Comparison of ENCODE assay signal across 8 cellular contexts in genomic region chr19:46788968-46789338, GRCh38. TPM values are rescaled to one million over a fixed set of nuclear protein-coding genes. Genes with fewer than 3 reads are reported as not detected.
A peak's percentile ranks its signal among the peaks of the same experiment; 100 is the strongest.
DNase-seq lines count a peak whose midpoint lies in the region; ATAC-seq, FAIRE-seq and TF ChIP-seq lines count a peak whose summit lies in the region.

No MANE protein-coding gene starts in this region.

- CTCF ChIA-PET in activated CD4-positive, alpha-beta T cell treated with anti-CD3 and anti-CD28 coated beads, Interleukin-2, amount 10 ng/mL, durations not matched to agents 7 days and 5 days (lab: Charles Lee): interaction anchor here (0.6 to 2.2 kb wide), 8 partner anchors 9 to 412 kb away, joined by 3 to 9 read pairs (median 5); no protein-coding TSS in a partner anchor
- CTCF ChIA-PET in endothelial cell of umbilical vein (lab: Charles Lee): interaction anchor here (0.8 to 6.7 kb wide), 6 partner anchors 11 to 52 kb away, joined by 3 to 63 read pairs (median 4); no protein-coding TSS in a partner anchor

- H2AFZ ChIP-seq in SU-DHL-6 (ENCODE audit: low read depth, low read length, severe bottlenecking) (peak overlapping the region; percentile 42), endothelial cell of umbilical vein (ENCODE audit: low read depth, low read length) (peak overlapping the region; percentile 23)

- no peaks in the 10 kb centered on the region for H3K9me1 ChIP-seq in endothelial cell of umbilical vein (replicated peaks; ENCODE audit: control insufficient read depth, extremely low read depth, insufficient read depth, low read length)

- H3K4me1 ChIP-seq in endothelial cell of umbilical vein (ENCODE audit: control insufficient read depth, extremely low read depth, insufficient read depth, low read length): peaks cover 28% of the 10 kb centered on the region

- peak overlapping the region; percentile 97 for H3K4me3 Mint-ChIP-seq in activated CD4-positive, alpha-beta T cell treated with anti-CD3 and anti-CD28 coated beads, Interleukin-2, amount 10 ng/mL, durations not matched to agents 7 days and 5 days
- H3K4me3 Mint-ChIP-seq in stimulated activated effector memory CD8-positive, alpha-beta T cell treated with anti-CD3 and anti-CD28 coated beads, Interleukin-12 subunit alpha, Interleukin-12 subunit beta, amount 100 ng/mL, for 72 hours: peak overlapping the region; percentile 99

- peaks cover 59% of the 10 kb centered on the region for H3K4me1 Mint-ChIP-seq in activated CD4-positive, alpha-beta T cell treated with anti-CD3 and anti-CD28 coated beads, Interleukin-2, amount 10 ng/mL, durations not matched to agents 7 days and 5 days
- peaks cover 48% of the 10 kb centered on the region for H3K4me1 Mint-ChIP-seq in stimulated activated effector memory CD8-positive, alpha-beta T cell treated with anti-CD3 and anti-CD28 coated beads, Interleukin-12 subunit alpha, Interleukin-12 subunit beta, amount 100 ng/mL, for 72 hours

- H3K4me2 ChIP-seq in SU-DHL-6 (ENCODE audit: low read depth, low read length, poor library complexity, severe bottlenecking) (peak overlapping the region; percentile 37), endothelial cell of umbilical vein (ENCODE audit: insufficient read depth, low read length) (no peak overlapping the region)

- FAIRE-seq in endothelial cell of umbilical vein (lab: Jason Lieb, UNC): no peak

- intact Hi-C loops in endothelial cell of umbilical vein (cut with micrococcal nuclease): loop anchor here (1.0 to 5.0 kb wide), 2 partner anchors 61 to 468 kb away; partner anchors contain the start of genes AP2S1 and CCDC9

- H3K27me3 ChIP-seq in SU-DHL-6 (ENCODE audit: low read length): no peaks in the 10 kb centered on the region
- no peaks in the 10 kb centered on the region for H3K27me3 ChIP-seq in endothelial cell of umbilical vein (ENCODE audit: control insufficient read depth in 2 of 2, insufficient read depth in 2 of 2, low read length in 2 of 2)
- H3K27me3 ChIP-seq in H7 (ENCODE audit: control insufficient read depth, insufficient read depth, low read length): peaks cover 3% of the 10 kb centered on the region; the same call in 1 of the 2 replicates

- H3K36me3 ChIP-seq in SU-DHL-6 (ENCODE audit: low read length) (peaks cover 4% of the 10 kb centered on the region; the same call in 1 of the 2 replicates), endothelial cell of umbilical vein (ENCODE audit: control insufficient read depth in 2 of 2, extremely low read depth in 1 of 2, insufficient read depth in 2 of 2, low read length in 2 of 2) (no peaks in the 10 kb centered on the region), H7 (replicated peaks; ENCODE audit: control insufficient read depth, insufficient read depth, low read length) (peaks cover 13% of the 10 kb centered on the region)

- no peaks in the 10 kb centered on the region for H3K9me3 Mint-ChIP-seq in activated CD4-positive, alpha-beta T cell treated with anti-CD3 and anti-CD28 coated beads, Interleukin-2, amount 10 ng/mL, durations not matched to agents 7 days and 5 days
- H3K9me3 Mint-ChIP-seq in stimulated activated effector memory CD8-positive, alpha-beta T cell treated with anti-CD3 and anti-CD28 coated beads, Interleukin-12 subunit alpha, Interleukin-12 subunit beta, amount 100 ng/mL, for 72 hours: no peaks in the 10 kb centered on the region

- no peak for TF ChIP-seq POLR2A in endothelial cell of umbilical vein (IDR thresholded peaks at IDR 0.05; ENCODE audit: low read depth, low read length)

- no peak for DNase-seq in activated CD4-positive, alpha-beta T cell treated with anti-CD3 and anti-CD28 coated beads, Interleukin-2, amount 10 ng/mL, durations not matched to agents 7 days and 5 days
- no peak for DNase-seq in activated CD4-positive, alpha-beta T cell treated with anti-CD3 and anti-CD28 coated beads for 1 hour
- DNase-seq in endothelial cell of umbilical vein (ENCODE audit: low read depth, low spot score) (no peak), H7 (no peak), ACHN (no peak)
- DNase-seq in stimulated activated effector memory CD8-positive, alpha-beta T cell treated with anti-CD3 and anti-CD28 coated beads, Interleukin-12 subunit alpha, Interleukin-12 subunit beta, amount 100 ng/mL, for 72 hours (ENCODE audit: low spot score in 2 of 2): no peak

- no peak for ATAC-seq in stimulated activated effector memory CD8-positive, alpha-beta T cell treated with anti-CD3 and anti-CD28 coated beads, Interleukin-12 subunit alpha, Interleukin-12 subunit beta, amount 100 ng/mL, for 72 hours
- no peak for ATAC-seq in HG03571 (IDR thresholded peaks at IDR 0.05; ENCODE audit: unreplicated experiment)

- H3K27ac ChIP-seq in SU-DHL-6 (ENCODE audit: low read depth, low read length) (no peak overlapping the region), endothelial cell of umbilical vein (ENCODE audit: insufficient read depth, low read depth, low read length) (no peak overlapping the region)

- in situ Hi-C loops in ACHN (cut with HindIII; ENCODE audit: low pct_ligation_motif_present, low pct_unique_long_range_greater_than_20kb, low sequenced_read_pairs): no loop called here

- H3K9ac ChIP-seq in SU-DHL-6 (ENCODE audit: low read length) (no peak overlapping the region), endothelial cell of umbilical vein (replicated peaks; ENCODE audit: extremely low read depth, insufficient read depth, low read length) (no peak overlapping the region)

- no peaks in the 10 kb centered on the region for H3K9me2 ChIP-seq in SU-DHL-6 (replicated peaks; ENCODE audit: insufficient read depth, low read length)

- H3K4me3 ChIP-seq in SU-DHL-6 (ENCODE audit: insufficient read depth, low read length, poor library complexity, severe bottlenecking) (no peak overlapping the region), endothelial cell of umbilical vein (replicated peaks in 1 of 3; ENCODE audit: insufficient read depth in 1 of 3, low read depth in 1 of 3, low read length in 3 of 3) (no peak overlapping the region), H7 (ENCODE audit: insufficient read depth, low read depth, low read length) (no peak overlapping the region)

- no TSS peak for BruUV-seq in endothelial cell of umbilical vein (replicated peaks; lab: Mats Ljungman, UMichigan)

- H4K20me1 ChIP-seq in SU-DHL-6 (ENCODE audit: low read depth, low read length): no peaks in the 10 kb centered on the region; the same call in 1 of the 2 replicates
- H4K20me1 ChIP-seq in endothelial cell of umbilical vein (replicated peaks; ENCODE audit: control insufficient read depth, extremely low read depth, insufficient read depth, low read length): no peaks in the 10 kb centered on the region

- dilution Hi-C loops in endothelial cell of umbilical vein (cut with MboI; ENCODE audit: extremely low pct_ligation_motif_present, low sequenced_read_pairs): no loop called here

- TF ChIP-seq CTCF in SU-DHL-6 (IDR thresholded peaks at IDR 0.05; ENCODE audit: insufficient read depth, low read length, poor library complexity, severe bottlenecking) (no peak), endothelial cell of umbilical vein (IDR thresholded peaks at IDR 0.05; ENCODE audit: extremely low read depth in 1 of 2, insufficient read depth in 1 of 2, low read depth in 1 of 2, low read length in 2 of 2) (no peak)

- H3K79me2 ChIP-seq in SU-DHL-6 (ENCODE audit: insufficient read depth, low read length) (peaks cover 44% of the 10 kb centered on the region), endothelial cell of umbilical vein (ENCODE audit: control insufficient read depth, insufficient read depth, low read length) (peaks cover 44% of the 10 kb centered on the region)

- peaks cover 24% of the 10 kb centered on the region for H3F3A ChIP-seq in SU-DHL-6 (ENCODE audit: insufficient read depth)

- H3K36me3 Mint-ChIP-seq in activated CD4-positive, alpha-beta T cell treated with anti-CD3 and anti-CD28 coated beads, Interleukin-2, amount 10 ng/mL, durations not matched to agents 7 days and 5 days (ENCODE audit: low read depth): peaks cover 21% of the 10 kb centered on the region
- peaks cover 48% of the 10 kb centered on the region for H3K36me3 Mint-ChIP-seq in stimulated activated effector memory CD8-positive, alpha-beta T cell treated with anti-CD3 and anti-CD28 coated beads, Interleukin-12 subunit alpha, Interleukin-12 subunit beta, amount 100 ng/mL, for 72 hours

- no peaks in the 10 kb centered on the region for H3K9me3 ChIP-seq in SU-DHL-6 (ENCODE audit: insufficient read depth, low read length)
- H3K9me3 ChIP-seq in endothelial cell of umbilical vein (replicated peaks; ENCODE audit: control insufficient read depth, insufficient read depth, low read length): no peaks in the 10 kb centered on the region

- H3K27me3 Mint-ChIP-seq in activated CD4-positive, alpha-beta T cell treated with anti-CD3 and anti-CD28 coated beads, Interleukin-2, amount 10 ng/mL, durations not matched to agents 7 days and 5 days: peaks cover 4% of the 10 kb centered on the region

- H3K27ac Mint-ChIP-seq in activated CD4-positive, alpha-beta T cell treated with anti-CD3 and anti-CD28 coated beads, Interleukin-2, amount 10 ng/mL, durations not matched to agents 7 days and 5 days: peak overlapping the region; percentile 92
- H3K27ac Mint-ChIP-seq in stimulated activated effector memory CD8-positive, alpha-beta T cell treated with anti-CD3 and anti-CD28 coated beads, Interleukin-12 subunit alpha, Interleukin-12 subunit beta, amount 100 ng/mL, for 72 hours: peak overlapping the region; percentile 100

- POLR2A ChIA-PET in activated CD4-positive, alpha-beta T cell treated with anti-CD3 and anti-CD28 coated beads, Interleukin-2, amount 10 ng/mL, durations not matched to agents 7 days and 5 days (lab: Charles Lee): interaction anchor here (0.6 to 0.7 kb wide), 2 partner anchors 65 to 926 kb away, joined by 3 to 9 read pairs; no protein-coding TSS in a partner anchor
- POLR2A ChIA-PET in endothelial cell of umbilical vein (lab: Charles Lee): interaction anchor here (0.6 to 2.5 kb wide), 11 partner anchors 7 to 187 kb away, joined by 3 to 24 read pairs (median 4); partner anchors contain the start of genes AP2S1 and DACT3

RNA-seq across cellular contexts. Expression of gene SLC1A5, which starts 0.6 kb away (rescaled TPM):
- total RNA-seq in activated CD4-positive, alpha-beta T cell treated with anti-CD3 and anti-CD28 coated beads, Interleukin-2, amount 10 ng/mL, durations not matched to agents 7 days and 5 days: 100 to 1,000 TPM; 104 to 108 TPM
- total RNA-seq in endothelial cell of umbilical vein: 105 and 114 TPM in 2 replicates
- 114 TPM in 2 replicates for polyA plus RNA-seq in endothelial cell of umbilical vein
- 73.3 and 75.0 TPM in 2 replicates for polyA plus RNA-seq in endothelial cell of umbilical vein (2011; cell fraction: cytosol; rRNA removed)
- 43.7 and 51.1 TPM in 2 replicates for polyA plus RNA-seq in endothelial cell of umbilical vein (2011; cell fraction: nucleus; rRNA removed)
- 86.6 and 87.7 TPM in 2 replicates for polyA plus RNA-seq in endothelial cell of umbilical vein (2012)
- polyA minus RNA-seq in endothelial cell of umbilical vein: 127 and 137 TPM in 2 replicates
- polyA minus RNA-seq in endothelial cell of umbilical vein (2011; cell fraction: cytosol; rRNA and poly(A)+ RNA removed): 98.2 TPM
- polyA minus RNA-seq in endothelial cell of umbilical vein (2011; cell fraction: nucleus; rRNA and poly(A)+ RNA removed): 22.9 and 25.6 TPM in 2 replicates
- 156 and 203 TPM in 2 replicates for total RNA-seq in H7 (2014; rRNA removed; shearing (Covaris generic))

RNA-seq across cellular contexts. Expression of gene STRN4, which starts 42.7 kb away (rescaled TPM):
- total RNA-seq in activated CD4-positive, alpha-beta T cell treated with anti-CD3 and anti-CD28 coated beads, Interleukin-2, amount 10 ng/mL, durations not matched to agents 7 days and 5 days: 10 to 100 TPM; 77.9 to 86.4 TPM
- total RNA-seq in endothelial cell of umbilical vein: 108 and 116 TPM in 2 replicates
- 144 and 179 TPM in 2 replicates for polyA plus RNA-seq in endothelial cell of umbilical vein
- 87.1 and 114 TPM in 2 replicates for polyA plus RNA-seq in endothelial cell of umbilical vein (2011; cell fraction: cytosol; rRNA removed)
- 179 and 227 TPM in 2 replicates for polyA plus RNA-seq in endothelial cell of umbilical vein (2011; cell fraction: nucleus; rRNA removed)
- 54.6 and 71.2 TPM in 2 replicates for polyA plus RNA-seq in endothelial cell of umbilical vein (2012)
- 86.7 and 114 TPM in 2 replicates for polyA minus RNA-seq in endothelial cell of umbilical vein
- 31.5 TPM for polyA minus RNA-seq in endothelial cell of umbilical vein (2011; cell fraction: cytosol; rRNA and poly(A)+ RNA removed)
- polyA minus RNA-seq in endothelial cell of umbilical vein (2011; cell fraction: nucleus; rRNA and poly(A)+ RNA removed): 65.9 and 118 TPM in 2 replicates
- 169 and 188 TPM in 2 replicates for total RNA-seq in H7 (2014; rRNA removed; shearing (Covaris generic))

RNA-seq across cellular contexts. Expression of gene FKRP, which starts 43.1 kb away (rescaled TPM):
- 10 to 100 TPM; 16.9 to 20.5 TPM for total RNA-seq in activated CD4-positive, alpha-beta T cell treated with anti-CD3 and anti-CD28 coated beads, Interleukin-2, amount 10 ng/mL, durations not matched to agents 7 days and 5 days
- total RNA-seq in endothelial cell of umbilical vein: 28.6 and 32.8 TPM in 2 replicates
- 31.5 and 33.5 TPM in 2 replicates for polyA plus RNA-seq in endothelial cell of umbilical vein
- 14.6 and 23.7 TPM in 2 replicates for polyA plus RNA-seq in endothelial cell of umbilical vein (2011; cell fraction: cytosol; rRNA removed)
- polyA plus RNA-seq in endothelial cell of umbilical vein (2011; cell fraction: nucleus; rRNA removed): 49.9 and 63.7 TPM in 2 replicates
- 23.5 and 24.5 TPM in 2 replicates for polyA plus RNA-seq in endothelial cell of umbilical vein (2012)
- polyA minus RNA-seq in endothelial cell of umbilical vein: 15.9 and 23.2 TPM in 2 replicates
- 3.3 TPM for polyA minus RNA-seq in endothelial cell of umbilical vein (2011; cell fraction: cytosol; rRNA and poly(A)+ RNA removed)
- polyA minus RNA-seq in endothelial cell of umbilical vein (2011; cell fraction: nucleus; rRNA and poly(A)+ RNA removed): 14.5 and 18.0 TPM in 2 replicates
- total RNA-seq in H7 (2014; rRNA removed; shearing (Covaris generic)): 15.8 and 22.4 TPM in 2 replicates
